Comparison of ENCODE assay signal across 1 cellular context in the genomic region with DNA sequence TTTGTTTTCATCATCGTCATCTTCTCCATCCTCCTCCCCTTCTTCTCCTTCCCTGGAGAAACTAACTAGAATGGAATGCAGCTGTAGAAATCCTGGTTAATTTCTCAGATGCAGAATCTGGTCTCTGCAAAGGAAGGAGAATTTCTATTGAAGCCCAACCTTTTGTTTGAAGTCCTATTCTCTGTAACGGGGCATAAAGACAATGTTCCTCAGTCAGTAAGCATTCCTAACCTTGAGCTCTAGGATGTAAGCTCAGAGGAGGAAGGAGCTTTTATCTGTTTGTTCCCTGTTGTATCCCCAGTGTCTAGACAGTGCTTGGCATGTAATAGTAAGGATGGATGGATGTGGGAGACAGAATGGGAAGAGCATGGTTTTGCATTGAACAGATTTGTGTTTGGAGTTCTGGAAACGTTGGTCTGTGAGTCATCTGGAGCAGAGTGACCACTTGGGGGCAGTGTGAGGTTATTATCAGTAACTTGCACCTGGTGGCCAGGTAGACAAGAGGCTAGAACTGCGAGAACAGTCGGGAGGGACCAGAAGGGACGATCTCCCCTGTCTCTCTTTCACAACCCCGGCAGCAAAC.
A peak's percentile ranks its signal among the peaks of the same experiment; 100 is the strongest.
TF ChIP-seq lines count a peak whose summit lies in the region.

No MANE protein-coding gene starts in this region.

TF ChIP-seq in HepG2, 621 proteins besides CTCF, POLR2A, EP300 and RAD21 (continued from another document):
- TF ChIP-seq, protein P1, sequence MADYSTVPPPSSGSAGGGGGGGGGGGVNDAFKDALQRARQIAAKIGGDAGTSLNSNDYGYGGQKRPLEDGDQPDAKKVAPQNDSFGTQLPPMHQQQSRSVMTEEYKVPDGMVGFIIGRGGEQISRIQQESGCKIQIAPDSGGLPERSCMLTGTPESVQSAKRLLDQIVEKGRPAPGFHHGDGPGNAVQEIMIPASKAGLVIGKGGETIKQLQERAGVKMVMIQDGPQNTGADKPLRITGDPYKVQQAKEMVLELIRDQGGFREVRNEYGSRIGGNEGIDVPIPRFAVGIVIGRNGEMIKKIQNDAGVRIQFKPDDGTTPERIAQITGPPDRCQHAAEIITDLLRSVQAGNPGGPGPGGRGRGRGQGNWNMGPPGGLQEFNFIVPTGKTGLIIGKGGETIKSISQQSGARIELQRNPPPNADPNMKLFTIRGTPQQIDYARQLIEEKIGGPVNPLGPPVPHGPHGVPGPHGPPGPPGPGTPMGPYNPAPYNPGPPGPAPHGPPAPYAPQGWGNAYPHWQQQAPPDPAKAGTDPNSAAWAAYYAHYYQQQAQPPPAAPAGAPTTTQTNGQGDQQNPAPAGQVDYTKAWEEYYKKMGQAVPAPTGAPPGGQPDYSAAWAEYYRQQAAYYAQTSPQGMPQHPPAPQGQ (CRISPR knock-in tag; IDR thresholded peaks at IDR 0.05; ENCODE audit: borderline replicate concordance), result 0 out of 2 replicates have a peak, but pooled peaks have one; percentile 60
- TF ChIP-seq ZFP1 (CRISPR knock-in tag; IDR thresholded peaks at IDR 0.05) (0 out of 2 replicates have a peak, but pooled peaks have one; percentile 24), GATAD2A (CRISPR knock-in tag; IDR thresholded peaks at IDR 0.05) (peak; percentile 26; the same call in 1 of the 2 replicates), ZNF101 (CRISPR knock-in tag; IDR thresholded peaks at IDR 0.05; ENCODE audit: borderline replicate concordance, low read depth) (no peak), SIX4 (CRISPR knock-in tag; IDR thresholded peaks at IDR 0.05) (0 out of 2 replicates have a peak, but pooled peaks have one; percentile 13), ZNF567 (CRISPR knock-in tag; IDR thresholded peaks at IDR 0.05; ENCODE audit: borderline replicate concordance) (peak; percentile 62; the same call in 1 of the 2 replicates), CCDC6 (CRISPR knock-in tag; IDR thresholded peaks at IDR 0.05) (no peak), ZNF891 (CRISPR knock-in tag; IDR thresholded peaks at IDR 0.05) (no peak), ZNF3 (CRISPR knock-in tag; IDR thresholded peaks at IDR 0.05) (no peak), LCORL (IDR thresholded peaks at IDR 0.05) (no peak), LCORL (CRISPR knock-in tag; IDR thresholded peaks at IDR 0.05) (0 out of 2 replicates have a peak, but pooled peaks have one; percentile 20), ZNF256 (CRISPR knock-in tag; conservative IDR thresholded peaks at IDR 0.05) (no peak), ZNF496 (CRISPR knock-in tag; IDR thresholded peaks at IDR 0.05; ENCODE audit: insufficient replicate concordance) (no peak)
- TF ChIP-seq, protein P2, sequence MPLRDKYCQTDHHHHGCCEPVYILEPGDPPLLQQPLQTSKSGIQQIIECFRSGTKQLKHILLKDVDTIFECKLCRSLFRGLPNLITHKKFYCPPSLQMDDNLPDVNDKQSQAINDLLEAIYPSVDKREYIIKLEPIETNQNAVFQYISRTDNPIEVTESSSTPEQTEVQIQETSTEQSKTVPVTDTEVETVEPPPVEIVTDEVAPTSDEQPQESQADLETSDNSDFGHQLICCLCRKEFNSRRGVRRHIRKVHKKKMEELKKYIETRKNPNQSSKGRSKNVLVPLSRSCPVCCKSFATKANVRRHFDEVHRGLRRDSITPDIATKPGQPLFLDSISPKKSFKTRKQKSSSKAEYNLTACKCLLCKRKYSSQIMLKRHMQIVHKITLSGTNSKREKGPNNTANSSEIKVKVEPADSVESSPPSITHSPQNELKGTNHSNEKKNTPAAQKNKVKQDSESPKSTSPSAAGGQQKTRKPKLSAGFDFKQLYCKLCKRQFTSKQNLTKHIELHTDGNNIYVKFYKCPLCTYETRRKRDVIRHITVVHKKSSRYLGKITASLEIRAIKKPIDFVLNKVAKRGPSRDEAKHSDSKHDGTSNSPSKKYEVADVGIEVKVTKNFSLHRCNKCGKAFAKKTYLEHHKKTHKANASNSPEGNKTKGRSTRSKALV (CRISPR knock-in tag; IDR thresholded peaks at IDR 0.05), result no peak
- TF ChIP-seq, protein P3, sequence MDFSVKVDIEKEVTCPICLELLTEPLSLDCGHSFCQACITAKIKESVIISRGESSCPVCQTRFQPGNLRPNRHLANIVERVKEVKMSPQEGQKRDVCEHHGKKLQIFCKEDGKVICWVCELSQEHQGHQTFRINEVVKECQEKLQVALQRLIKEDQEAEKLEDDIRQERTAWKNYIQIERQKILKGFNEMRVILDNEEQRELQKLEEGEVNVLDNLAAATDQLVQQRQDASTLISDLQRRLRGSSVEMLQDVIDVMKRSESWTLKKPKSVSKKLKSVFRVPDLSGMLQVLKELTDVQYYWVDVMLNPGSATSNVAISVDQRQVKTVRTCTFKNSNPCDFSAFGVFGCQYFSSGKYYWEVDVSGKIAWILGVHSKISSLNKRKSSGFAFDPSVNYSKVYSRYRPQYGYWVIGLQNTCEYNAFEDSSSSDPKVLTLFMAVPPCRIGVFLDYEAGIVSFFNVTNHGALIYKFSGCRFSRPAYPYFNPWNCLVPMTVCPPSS (IDR thresholded peaks at IDR 0.05), result no peak
- TF ChIP-seq, protein P4, sequence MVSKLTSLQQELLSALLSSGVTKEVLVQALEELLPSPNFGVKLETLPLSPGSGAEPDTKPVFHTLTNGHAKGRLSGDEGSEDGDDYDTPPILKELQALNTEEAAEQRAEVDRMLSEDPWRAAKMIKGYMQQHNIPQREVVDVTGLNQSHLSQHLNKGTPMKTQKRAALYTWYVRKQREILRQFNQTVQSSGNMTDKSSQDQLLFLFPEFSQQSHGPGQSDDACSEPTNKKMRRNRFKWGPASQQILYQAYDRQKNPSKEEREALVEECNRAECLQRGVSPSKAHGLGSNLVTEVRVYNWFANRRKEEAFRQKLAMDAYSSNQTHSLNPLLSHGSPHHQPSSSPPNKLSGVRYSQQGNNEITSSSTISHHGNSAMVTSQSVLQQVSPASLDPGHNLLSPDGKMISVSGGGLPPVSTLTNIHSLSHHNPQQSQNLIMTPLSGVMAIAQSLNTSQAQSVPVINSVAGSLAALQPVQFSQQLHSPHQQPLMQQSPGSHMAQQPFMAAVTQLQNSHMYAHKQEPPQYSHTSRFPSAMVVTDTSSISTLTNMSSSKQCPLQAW (CRISPR knock-in tag; IDR thresholded peaks at IDR 0.05), result 0 out of 2 replicates have a peak, but pooled peaks have one; percentile 45
TF ChIP-seq in HepG2: peak in this region for 41.
